ENCODE assay signal across 8 cellular contexts in genomic region chr3:194573680-194574437, GRCh38. TPM values are rescaled to one million over a fixed set of nuclear protein-coding genes. Genes with fewer than 3 reads are reported as not detected.
A peak's percentile ranks its signal among the peaks of the same experiment; 100 is the strongest.
DNase-seq lines count a peak whose midpoint lies in the region; ATAC-seq, FAIRE-seq and TF ChIP-seq lines count a peak whose summit lies in the region.

No MANE protein-coding gene starts in this region.

- H3K79me2 ChIP-seq in PC-9 (ENCODE audit: low read depth) (no peaks in the 10 kb centered on the region), astrocyte (ENCODE audit: insufficient read depth, low read length) (no peaks in the 10 kb centered on the region)

- H3K27me3 ChIP-seq in CD4-positive, alpha-beta memory T cell (ENCODE audit: insufficient read depth, low read length) = no peaks in the 10 kb centered on the region
- H3K27me3 ChIP-seq in PC-9 (ENCODE audit: insufficient read depth, low read depth) (no peaks in the 10 kb centered on the region), astrocyte (ENCODE audit: insufficient read depth, low read length) (no peaks in the 10 kb centered on the region), iPS DF 6.9 (ENCODE audit: control insufficient read depth, insufficient read depth, low read length) (no peaks in the 10 kb centered on the region)

- no peaks in the 10 kb centered on the region for H3K9me3 Mint-ChIP-seq in CD4-positive, alpha-beta memory T cell
- no peaks in the 10 kb centered on the region for H3K9me3 Mint-ChIP-seq in astrocyte (ENCODE audit: unreplicated experiment)

- BruUV-seq in PC-9 (replicated peaks; lab: Mats Ljungman, UMichigan) = no TSS peak

- H3K9me2 ChIP-seq in PC-9 (ENCODE audit: insufficient read depth) = no peaks in the 10 kb centered on the region

- H3K4me2 ChIP-seq in PC-9 (no peak overlapping the region; the same call in 1 of the 2 replicates), astrocyte (ENCODE audit: low read length) (peak overlapping the region; percentile 53)

- H3K9me3 ChIP-seq in CD4-positive, alpha-beta memory T cell (ENCODE audit: control insufficient read depth in 1 of 2, low read length in 2 of 2) = no peaks in the 10 kb centered on the region
- H3K9me3 ChIP-seq in PC-9 (ENCODE audit: insufficient read depth, low read depth) (no peaks in the 10 kb centered on the region), astrocyte (ENCODE audit: insufficient read depth, low read depth, low read length) (no peaks in the 10 kb centered on the region), iPS DF 6.9 (ENCODE audit: control insufficient read depth, insufficient read depth, low read length) (no peaks in the 10 kb centered on the region)

- POLR2A ChIA-PET in CD4-positive, alpha-beta memory T cell (lab: Charles Lee; ENCODE audit: partially characterized antibody) = no interaction called here
- POLR2A ChIA-PET in PC-9 (lab: Charles Lee; ENCODE audit: unreplicated experiment) = no interaction called here

- CTCF ChIA-PET in CD4-positive, alpha-beta memory T cell (lab: Charles Lee; ENCODE audit: partially characterized antibody) = interaction anchor here (0.7 to 13.4 kb wide), 6 partner anchors 12 to 531 kb away, joined by 3 to 133 read pairs (median 4); no protein-coding TSS in a partner anchor
- CTCF ChIA-PET in PC-9 (lab: Charles Lee) = interaction anchor here (0.7 to 1.4 kb wide), 4 partner anchors 20 to 102 kb away, joined by 3 to 10 read pairs (median 6); no protein-coding TSS in a partner anchor

- no CpG with 5 or more reads among the region's 10 CpGs for WGBS in iPS DF 6.9 (ENCODE audit: insufficient coverage, insufficient read length)

- H4K20me1 ChIP-seq in PC-9 (ENCODE audit: insufficient read depth) (no peaks in the 10 kb centered on the region), astrocyte (ENCODE audit: insufficient read depth, low read length) (no peaks in the 10 kb centered on the region)

- peak; percentile 63 for TF ChIP-seq CTCF in PC-9 (conservative IDR thresholded peaks at IDR 0.05)
- peak; percentile 27 for TF ChIP-seq CTCF in astrocyte (IDR thresholded peaks at IDR 0.05; ENCODE audit: insufficient read depth, low read depth, low read length)

- peak overlapping the region; percentile 78 for H3K9ac ChIP-seq in astrocyte (ENCODE audit: low read length)

- H3K36me3 ChIP-seq in CD4-positive, alpha-beta memory T cell (ENCODE audit: insufficient read depth, low read length) = no peaks in the 10 kb centered on the region
- H3K36me3 ChIP-seq in PC-9 (ENCODE audit: low read depth) (no peaks in the 10 kb centered on the region), astrocyte (ENCODE audit: insufficient read depth, low read length) (no peaks in the 10 kb centered on the region), iPS DF 6.9 (ENCODE audit: control insufficient read depth, insufficient read depth, low read length) (no peaks in the 10 kb centered on the region)

- peaks cover 61% of the 10 kb centered on the region for H3F3A ChIP-seq in PC-9 (ENCODE audit: insufficient read depth, low read depth)

- H3K4me1 Mint-ChIP-seq in CD4-positive, alpha-beta memory T cell = no peaks in the 10 kb centered on the region
- H3K4me1 Mint-ChIP-seq in astrocyte (ENCODE audit: low read depth, unreplicated experiment) = peaks cover 44% of the 10 kb centered on the region

- H3K4me1 ChIP-seq in CD4-positive, alpha-beta memory T cell (ENCODE audit: insufficient read depth, low read length) = no peaks in the 10 kb centered on the region
- H3K4me1 ChIP-seq in PC-9 (replicated peaks; ENCODE audit: insufficient read depth) (peaks cover 71% of the 10 kb centered on the region), astrocyte (ENCODE audit: insufficient read depth, low read length) (peaks cover 56% of the 10 kb centered on the region), iPS DF 6.9 (ENCODE audit: control insufficient read depth, insufficient read depth, low read length) (no peaks in the 10 kb centered on the region)

- H3K27ac Mint-ChIP-seq in CD4-positive, alpha-beta memory T cell = peak overlapping the region in 1 of 7 donors; percentile 58
- H3K27ac Mint-ChIP-seq in astrocyte (ENCODE audit: unreplicated experiment) = peak overlapping the region; percentile 68

- FAIRE-seq in GM19239 (lab: Jason Lieb, UNC) (no peak), astrocyte (lab: Jason Lieb, UNC) (no peak)

- intact Hi-C loops in CD4-positive, alpha-beta memory T cell (cut with micrococcal nuclease) = loop anchor here (1.0 kb wide), 1 partner anchor 102 kb away; no protein-coding TSS in a partner anchor
- intact Hi-C loops in PC-9 (cut with micrococcal nuclease; ENCODE audit: unreplicated experiment) = loop anchor here (1.0 to 5.0 kb wide), 2 partner anchors 37 to 102 kb away; no protein-coding TSS in a partner anchor

- H3K4me3 ChIP-seq in CD4-positive, alpha-beta memory T cell (ENCODE audit: low read length in 2 of 2) = no peak overlapping the region
- H3K4me3 ChIP-seq in PC-9 (no peak overlapping the region), astrocyte (ENCODE audit: insufficient read depth, low read depth, low read length) (no peak overlapping the region), iPS DF 6.9 (ENCODE audit: low read length) (no peak overlapping the region)

- ATAC-seq in HG03469 (IDR thresholded peaks at IDR 0.05; ENCODE audit: unreplicated experiment) = peak; percentile 61

- H3K27me3 Mint-ChIP-seq in CD4-positive, alpha-beta memory T cell = peaks cover 18 to 35% of the 10 kb centered on the region in 2 donors
- no peaks in the 10 kb centered on the region for H3K27me3 Mint-ChIP-seq in astrocyte (ENCODE audit: low read depth, unreplicated experiment)

- peak in 4 of 5 donors; percentile 15 to 38 (median 32) for DNase-seq in CD4-positive, alpha-beta memory T cell
- DNase-seq in GM19239 (ENCODE audit: insufficient read length, low spot score) (peak; percentile 50), PC-9 (peak in 1 of 2 experiments; percentile 29), astrocyte (ENCODE audit: low read depth) (peak; percentile 59), iPS DF 6.9 (ENCODE audit: low read depth, low spot score) (peak; percentile 33), LoVo (ENCODE audit: low spot score) (no peak)
- peak; percentile 17 to 30 for DNase-seq in stimulated activated CD4-positive, alpha-beta T cell treated with anti-CD3 and anti-CD28 coated beads, Interleukin-4, amount 100 ng/mL, for 48 hours (ENCODE audit: low read depth in 2 of 2)

- no peak overlapping the region for H3K27ac ChIP-seq in CD4-positive, alpha-beta memory T cell (ENCODE audit: low read depth, low read length)
- H3K27ac ChIP-seq in PC-9 (no peak overlapping the region), astrocyte (ENCODE audit: low read depth, low read length) (peak overlapping the region; percentile 80), iPS DF 6.9 (ENCODE audit: low read length) (no peak overlapping the region)

- no peak overlapping the region for H3K4me3 Mint-ChIP-seq in CD4-positive, alpha-beta memory T cell
- no peak overlapping the region for H3K4me3 Mint-ChIP-seq in astrocyte (ENCODE audit: unreplicated experiment)

- no peaks in the 10 kb centered on the region for H3K36me3 Mint-ChIP-seq in CD4-positive, alpha-beta memory T cell
- H3K36me3 Mint-ChIP-seq in astrocyte (ENCODE audit: low read depth, unreplicated experiment) = no peaks in the 10 kb centered on the region

- H2AFZ ChIP-seq in PC-9 (no peak overlapping the region), astrocyte (ENCODE audit: low read depth, low read length) (no peak overlapping the region)

RNA-seq across cellular contexts. Expression of gene TMEM44, which starts 59.4 kb away (rescaled TPM):
- total RNA-seq in CD4-positive, alpha-beta memory T cell = 1 to 10 TPM; 1.9 to 2.1 TPM
- 1 to 10 TPM in 1 of 2 donors, not detected in 1; 1.3 TPM for polyA plus RNA-seq in CD4-positive, alpha-beta memory T cell
- total RNA-seq in PC-9 (2021) (37.5 and 52.7 TPM in 2 replicates), astrocyte (9.8 and 10.5 TPM in 2 replicates)
